In the genomic region with DNA sequence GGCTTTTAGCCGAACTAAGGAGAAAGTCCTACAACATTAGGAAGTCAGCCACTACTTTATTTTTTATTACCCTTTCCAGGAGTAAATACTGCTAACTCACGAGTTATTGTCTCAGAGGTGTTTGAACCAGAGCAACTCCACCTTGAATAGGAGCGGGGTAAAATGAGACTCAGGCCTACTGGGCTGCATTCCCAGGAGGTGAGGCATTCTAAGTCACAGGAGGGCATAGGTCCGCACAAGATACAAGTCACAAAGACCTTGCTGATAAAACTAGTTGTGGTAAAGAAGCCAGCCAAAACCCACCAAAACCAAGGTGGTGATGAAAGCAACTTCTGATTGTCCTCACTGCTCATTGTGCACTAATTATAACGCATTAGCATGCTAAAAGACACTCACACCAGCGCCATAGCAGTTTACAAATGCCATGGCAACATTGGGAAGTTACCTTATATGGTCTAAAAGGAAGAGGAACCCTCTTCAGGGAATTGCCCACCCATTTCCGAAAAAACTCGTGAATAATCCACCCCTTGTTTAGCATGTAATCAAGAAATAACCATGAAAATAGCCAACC, we compare ENCODE assay signal across 12 cellular contexts.
"Had no signal": no experiment of that assay in that cellular context is flagged by ENCODE, and none has a peak within 500 bp of the region (broad histone marks: within the 10 kb centered on the region; RNA-seq: fewer than 3 reads in every experiment).

No MANE protein-coding gene starts in this region.

- H3K4me3 ChIP-seq: breast epithelium, heart left ventricle, stomach, thoracic aorta had no signal

- H3K27me3 ChIP-seq: breast epithelium, heart left ventricle, stomach had no signal

- H3K9ac ChIP-seq: parathyroid adenoma had no signal

- H3K27me3 Mint-ChIP-seq: activated CD4-positive, alpha-beta memory T cell treated with anti-CD3 and anti-CD28 coated beads for 36 hours; activated naive CD8-positive, alpha-beta T cell treated with anti-CD3 and anti-CD28 coated beads for 36 hours had no signal

- H3K27ac ChIP-seq: breast epithelium, heart left ventricle, parathyroid adenoma, stomach, thoracic aorta had no signal

- H3K36me3 Mint-ChIP-seq: activated CD4-positive, alpha-beta memory T cell treated with anti-CD3 and anti-CD28 coated beads for 36 hours; activated naive CD8-positive, alpha-beta T cell treated with anti-CD3 and anti-CD28 coated beads for 36 hours; mesothelial cell of epicardium had no signal

- H3K4me3 Mint-ChIP-seq: activated CD4-positive, alpha-beta memory T cell treated with anti-CD3 and anti-CD28 coated beads for 36 hours; activated naive CD8-positive, alpha-beta T cell treated with anti-CD3 and anti-CD28 coated beads for 36 hours; mesothelial cell of epicardium had no signal

- H3K9me3 Mint-ChIP-seq: activated CD4-positive, alpha-beta memory T cell treated with anti-CD3 and anti-CD28 coated beads for 36 hours; activated naive CD8-positive, alpha-beta T cell treated with anti-CD3 and anti-CD28 coated beads for 36 hours; mesothelial cell of epicardium had no signal

- H3K9me3 ChIP-seq: breast epithelium, heart left ventricle, stomach, thoracic aorta had no signal

- H3K36me3 ChIP-seq: breast epithelium, heart left ventricle, stomach, thoracic aorta had no signal

- H3K79me2 ChIP-seq: parathyroid adenoma had no signal

- H3K4me1 Mint-ChIP-seq: activated naive CD8-positive, alpha-beta T cell treated with anti-CD3 and anti-CD28 coated beads for 36 hours; mesothelial cell of epicardium had no signal

- H3K4me1 ChIP-seq: breast epithelium, heart left ventricle, parathyroid adenoma, stomach had no signal

- ATAC-seq: heart left ventricle had no signal

- H2AFZ ChIP-seq: parathyroid adenoma had no signal

- H3K27ac Mint-ChIP-seq: activated CD4-positive, alpha-beta memory T cell treated with anti-CD3 and anti-CD28 coated beads for 36 hours; activated naive CD8-positive, alpha-beta T cell treated with anti-CD3 and anti-CD28 coated beads for 36 hours; mesothelial cell of epicardium had no signal

- DNase-seq: activated CD4-positive, alpha-beta memory T cell treated with anti-CD3 and anti-CD28 coated beads for 36 hours; activated CD4-positive, alpha-beta T cell treated with anti-CD3 and anti-CD28 coated beads for 1 hour; activated gamma-delta T cell treated with Interleukin-2 at 50 U/mL for 16 hours; activated naive CD8-positive, alpha-beta T cell treated with anti-CD3 and anti-CD28 coated beads for 36 hours; activated T-cell treated with anti-CD3 and anti-CD28 coated beads, Interleukin-2, amount 50 U/mL, for 48 hours; foreskin melanocyte; heart left ventricle; stomach had no signal
